10 cellular contexts compared by ENCODE assay signal in the genomic region with DNA sequence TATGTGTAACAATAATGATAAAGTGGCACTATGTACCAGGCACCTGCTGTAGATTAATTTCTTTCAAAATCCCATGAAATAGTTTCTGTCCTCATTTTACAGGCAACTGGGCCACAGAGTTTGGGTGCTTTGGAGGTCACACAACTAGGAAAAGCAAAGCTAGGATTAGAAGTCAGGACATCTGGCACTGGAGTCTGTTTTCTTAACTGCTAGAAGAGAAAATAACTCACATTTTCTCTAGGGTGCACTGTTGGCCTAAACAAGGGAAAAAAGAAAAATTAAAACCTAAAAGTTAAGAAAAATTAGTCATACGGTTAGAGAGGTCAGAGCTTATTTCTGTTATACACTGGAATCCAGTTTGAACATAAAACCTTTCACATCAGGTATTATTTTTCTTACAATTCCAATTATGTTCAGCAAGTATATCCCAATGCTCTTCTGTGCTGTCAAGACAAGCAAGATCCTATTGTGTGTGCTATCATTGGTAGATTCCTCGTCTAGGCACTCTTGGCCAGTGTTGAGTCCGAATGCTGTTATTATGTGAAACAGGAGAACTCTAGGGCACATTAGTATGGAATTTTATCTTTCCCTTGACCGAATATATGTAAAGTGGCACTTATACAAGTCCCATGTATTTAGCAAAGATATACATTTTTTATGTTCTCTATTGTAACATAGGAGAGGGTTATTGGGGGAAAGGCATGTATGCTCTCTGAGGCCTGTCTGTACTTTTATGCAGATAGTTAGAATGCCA. TPM values are rescaled to one million over a fixed set of nuclear protein-coding genes. Genes with fewer than 3 reads are reported as not detected.
DNase-seq lines count a peak whose midpoint lies in the region; ATAC-seq and TF ChIP-seq lines count a peak whose summit lies in the region.
"Had no signal": no experiment of that assay in that cellular context is flagged by ENCODE, and none has a peak within 500 bp of the region (broad histone marks: within the 10 kb centered on the region; RNA-seq: fewer than 3 reads in every experiment).

No MANE protein-coding gene starts in this region.

- CTCF ChIA-PET in CD8-positive, alpha-beta memory T cell (lab: Charles Lee), result interaction anchor here (0.7 to 4.9 kb wide), 6 partner anchors 8 to 597 kb away, joined by 3 to 37 read pairs (median 24); a partner anchor contains a TSS
- CTCF ChIA-PET in HEK293 (lab: Yijun Ruan, JAX), result interaction anchor here (0.6 to 3.0 kb wide), 6 partner anchors 8 to 102 kb away, joined by 3 to 15 read pairs (median 7); a partner anchor contains a TSS

- peak overlapping the region; percentile 81 for H3K4me3 ChIP-seq in CD8-positive, alpha-beta memory T cell (ENCODE audit: low read length)
- H3K4me3 ChIP-seq in HEK293 (ENCODE audit: low read depth, low read length), result no peak overlapping the region
- peak overlapping the region; percentile 89 for H3K4me3 ChIP-seq in WERI-Rb-1 (ENCODE audit: low read depth, low read length)

- H3K27me3 ChIP-seq in CD8-positive, alpha-beta memory T cell (ENCODE audit: insufficient read depth, low read length, poor library complexity, severe bottlenecking), result no peaks in the 10 kb centered on the region
- H3K27me3 ChIP-seq in WERI-Rb-1 (ENCODE audit: insufficient read depth, low read depth, severe bottlenecking), result no peaks in the 10 kb centered on the region
- H3K27me3 ChIP-seq: MG63 had no signal

- no peaks in the 10 kb centered on the region for H3K27me3 Mint-ChIP-seq in CD8-positive, alpha-beta memory T cell
- no peaks in the 10 kb centered on the region for H3K27me3 Mint-ChIP-seq in memory B cell

- TF ChIP-seq CTCF in HEK293 (tag by site-specific recombination; IDR thresholded peaks at IDR 0.05) (0 out of 2 replicates have a peak, but pooled peaks have one; percentile 34), WERI-Rb-1 (IDR thresholded peaks at IDR 0.05; ENCODE audit: low read depth, low read length) (no peak)

- peak overlapping the region in 6 of 7 donors; percentile 12 to 100 (median 38) for H3K4me3 Mint-ChIP-seq in CD8-positive, alpha-beta memory T cell
- peak overlapping the region; percentile 27 for H3K4me3 Mint-ChIP-seq in memory B cell

- H3K9me3 Mint-ChIP-seq in CD8-positive, alpha-beta memory T cell, result no peaks in the 10 kb centered on the region
- no peaks in the 10 kb centered on the region for H3K9me3 Mint-ChIP-seq in memory B cell

- DNase-seq in CD8-positive, alpha-beta memory T cell, result no peak
- DNase-seq in WERI-Rb-1 (peak; percentile 77), memory B cell (ENCODE audit: low spot score in 2 of 2) (no peak), NCI-H187 (lab: John Stamatoyannopoulos, UW) (no peak), NOMO-1 treated with dmso at 0.1 percent for 144 hours (lab: John Stamatoyannopoulos, UW; ENCODE audit: unreplicated experiment) (no peak), caudate nucleus (lab: John Stamatoyannopoulos, UW) (no peak), KG1 (lab: John Stamatoyannopoulos, UW) (no peak)
- DNase-seq: activated CD8-positive, alpha-beta memory T cell treated with anti-CD3 and anti-CD28 coated beads for 24 hours; MG63 had no signal

- POLR2A ChIA-PET in CD8-positive, alpha-beta memory T cell (lab: Charles Lee), result interaction anchor here (3.0 kb wide), 1 partner anchor 20 kb away, joined by 36 read pairs; a partner anchor contains a TSS
- POLR2A ChIA-PET in HEK293 (lab: Yijun Ruan, JAX), result interaction anchor here (1.5 kb wide), 1 partner anchor 94 kb away, joined by 10 read pairs; no protein-coding TSS in a partner anchor

- H3K36me3 Mint-ChIP-seq in CD8-positive, alpha-beta memory T cell, result peaks cover 0 to 28% (median 0%) of the 10 kb centered on the region in 3 donors
- peaks cover 5% of the 10 kb centered on the region for H3K36me3 Mint-ChIP-seq in memory B cell

- H3K27ac Mint-ChIP-seq in CD8-positive, alpha-beta memory T cell, result peak overlapping the region in 6 of 8 donors; percentile 9 to 100 (median 41)
- H3K27ac Mint-ChIP-seq in memory B cell, result peak overlapping the region; percentile 96

- peaks cover 10 to 23% (median 14%) of the 10 kb centered on the region in 3 donors for H3K4me1 Mint-ChIP-seq in CD8-positive, alpha-beta memory T cell
- H3K4me1 Mint-ChIP-seq in memory B cell, result peaks cover 4% of the 10 kb centered on the region

- no peak for ATAC-seq in memory B cell (ENCODE audit: low read depth)

- H3K27ac ChIP-seq in CD8-positive, alpha-beta memory T cell (ENCODE audit: low read depth, low read length), result no peak overlapping the region
- H3K27ac ChIP-seq in HEK293 (ENCODE audit: extremely low read depth, low read depth, low read length), result no peak overlapping the region
- H3K27ac ChIP-seq in WERI-Rb-1, result peak overlapping the region; percentile 98
- no peak overlapping the region for H3K27ac ChIP-seq in caudate nucleus (ENCODE audit: low read depth, low read length)

- peaks cover 4% of the 10 kb centered on the region for H3K36me3 ChIP-seq in CD8-positive, alpha-beta memory T cell (ENCODE audit: insufficient read depth, low read length)
- peaks cover 7 to 23% of the 10 kb centered on the region in 2 experiments for H3K36me3 ChIP-seq in HEK293 (ENCODE audit: control insufficient read depth in 2 of 2, insufficient read depth in 1 of 2, low read length in 2 of 2)
- peaks cover 16% of the 10 kb centered on the region for H3K36me3 ChIP-seq in WERI-Rb-1

- no peaks in the 10 kb centered on the region for H3K9me3 ChIP-seq in CD8-positive, alpha-beta memory T cell (ENCODE audit: low read length)
- H3K9me3 ChIP-seq in HEK293 (ENCODE audit: control insufficient read depth, insufficient read depth, low read depth, low read length), result no peaks in the 10 kb centered on the region
- H3K9me3 ChIP-seq in WERI-Rb-1 (ENCODE audit: severe bottlenecking), result no peaks in the 10 kb centered on the region
- H3K9me3 ChIP-seq: MG63 had no signal

- H3K4me1 ChIP-seq in CD8-positive, alpha-beta memory T cell (ENCODE audit: insufficient read depth, low read length), result peaks cover 14% of the 10 kb centered on the region
- H3K4me1 ChIP-seq in HEK293 (ENCODE audit: control insufficient read depth, insufficient read depth, low read length), result no peaks in the 10 kb centered on the region

TF ChIP-seq in HEK293, 187 proteins besides CTCF, POLR2A, EP300 and RAD21:
- TF ChIP-seq GFI1B (tag by site-specific recombination; IDR thresholded peaks at IDR 0.05), result no peak
- TF ChIP-seq ZNF274 (IDR thresholded peaks at IDR 0.05; ENCODE audit: low read length), result no peak
- TF ChIP-seq ZNF274 (tag by site-specific recombination; IDR thresholded peaks at IDR 0.05; ENCODE audit: borderline replicate concordance), result no peak
- TF ChIP-seq ZFP37 (tag by site-specific recombination; IDR thresholded peaks at IDR 0.05), result no peak
- no peak for TF ChIP-seq ZNF777 (tag by site-specific recombination; IDR thresholded peaks at IDR 0.05; ENCODE audit: borderline replicate concordance)
- no peak for TF ChIP-seq ZNF785 (tag by site-specific recombination; IDR thresholded peaks at IDR 0.05)
- TF ChIP-seq MZF1 (tag by site-specific recombination; IDR thresholded peaks at IDR 0.05; ENCODE audit: borderline replicate concordance), result no peak
- TF ChIP-seq, protein P1, sequence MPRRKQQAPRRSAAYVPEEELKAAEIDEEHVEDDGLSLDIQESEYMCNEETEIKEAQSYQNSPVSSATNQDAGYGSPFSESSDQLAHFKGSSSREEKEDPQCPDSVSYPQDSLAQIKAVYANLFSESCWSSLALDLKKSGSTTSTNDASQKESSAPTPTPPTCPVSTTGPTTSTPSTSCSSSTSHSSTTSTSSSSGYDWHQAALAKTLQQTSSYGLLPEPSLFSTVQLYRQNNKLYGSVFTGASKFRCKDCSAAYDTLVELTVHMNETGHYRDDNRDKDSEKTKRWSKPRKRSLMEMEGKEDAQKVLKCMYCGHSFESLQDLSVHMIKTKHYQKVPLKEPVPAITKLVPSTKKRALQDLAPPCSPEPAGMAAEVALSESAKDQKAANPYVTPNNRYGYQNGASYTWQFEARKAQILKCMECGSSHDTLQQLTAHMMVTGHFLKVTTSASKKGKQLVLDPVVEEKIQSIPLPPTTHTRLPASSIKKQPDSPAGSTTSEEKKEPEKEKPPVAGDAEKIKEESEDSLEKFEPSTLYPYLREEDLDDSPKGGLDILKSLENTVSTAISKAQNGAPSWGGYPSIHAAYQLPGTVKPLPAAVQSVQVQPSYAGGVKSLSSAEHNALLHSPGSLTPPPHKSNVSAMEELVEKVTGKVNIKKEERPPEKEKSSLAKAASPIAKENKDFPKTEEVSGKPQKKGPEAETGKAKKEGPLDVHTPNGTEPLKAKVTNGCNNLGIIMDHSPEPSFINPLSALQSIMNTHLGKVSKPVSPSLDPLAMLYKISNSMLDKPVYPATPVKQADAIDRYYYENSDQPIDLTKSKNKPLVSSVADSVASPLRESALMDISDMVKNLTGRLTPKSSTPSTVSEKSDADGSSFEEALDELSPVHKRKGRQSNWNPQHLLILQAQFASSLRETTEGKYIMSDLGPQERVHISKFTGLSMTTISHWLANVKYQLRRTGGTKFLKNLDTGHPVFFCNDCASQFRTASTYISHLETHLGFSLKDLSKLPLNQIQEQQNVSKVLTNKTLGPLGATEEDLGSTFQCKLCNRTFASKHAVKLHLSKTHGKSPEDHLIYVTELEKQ (tag by site-specific recombination; IDR thresholded peaks at IDR 0.05; ENCODE audit: borderline replicate concordance), result no peak
TF ChIP-seq in HEK293: peak in this region for 0.

RNA-seq across cellular contexts. Expression of a gene that starts 1.5 kb away (rescaled TPM):
- 10 to 100 TPM; 12.5 to 13.7 TPM for total RNA-seq in CD8-positive, alpha-beta memory T cell
- 10.3 TPM for polyA plus RNA-seq in CD8-positive, alpha-beta memory T cell

RNA-seq across cellular contexts. Expression of a gene that starts 20.1 kb away (rescaled TPM):
- total RNA-seq in CD8-positive, alpha-beta memory T cell, result 10 to 100 TPM; 88.4 to 89.5 TPM
- 100 TPM for polyA plus RNA-seq in CD8-positive, alpha-beta memory T cell

RNA-seq across cellular contexts. Expression of a gene that starts 20.2 kb away (rescaled TPM):
- total RNA-seq in CD8-positive, alpha-beta memory T cell, result 10 to 100 TPM; 42.8 to 45.0 TPM
- 20.7 TPM for polyA plus RNA-seq in CD8-positive, alpha-beta memory T cell
